ENCODE assay signal across 17 cellular contexts in the genomic region with DNA sequence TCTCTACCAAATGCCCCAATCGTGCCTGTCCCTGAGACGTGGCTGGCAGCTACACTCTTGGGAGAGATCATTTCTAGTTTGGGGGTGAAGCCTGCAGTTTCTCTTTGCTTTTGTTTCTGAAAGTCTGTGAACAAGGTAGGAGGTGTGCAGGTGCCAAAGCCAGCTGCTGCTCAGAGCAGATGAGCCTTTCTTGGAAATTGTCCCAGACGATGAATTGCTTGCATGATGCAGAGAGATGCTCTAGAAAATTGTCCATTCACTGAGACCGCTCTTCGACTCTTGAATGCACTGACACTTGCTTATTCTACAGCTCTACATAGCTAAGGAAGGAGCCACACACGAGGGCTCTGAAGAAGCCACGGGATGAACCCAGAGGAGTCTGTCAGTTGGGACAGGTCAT.
DNase-seq lines count a peak whose midpoint lies in the region; ATAC-seq and TF ChIP-seq lines count a peak whose summit lies in the region.
"Had no signal": no experiment of that assay in that cellular context is flagged by ENCODE, and none has a peak within 500 bp of the region (broad histone marks: within the 10 kb centered on the region; RNA-seq: fewer than 3 reads in every experiment).

No MANE protein-coding gene starts in this region.

- H3K27ac ChIP-seq in GM23338 (ENCODE audit: low read depth): no peak overlapping the region

- no peaks in the 10 kb centered on the region for H3K27me3 ChIP-seq in GM23338 (ENCODE audit: insufficient read depth)

- H3F3A ChIP-seq in GM23338 (replicated peaks; ENCODE audit: low read depth): no peaks in the 10 kb centered on the region

- no peaks in the 10 kb centered on the region; the same call in 1 of the 2 replicates for H3K9me2 ChIP-seq in GM23338 (ENCODE audit: insufficient read depth)

- TF ChIP-seq CTCF in GM23338 (conservative IDR thresholded peaks at IDR 0.05; ENCODE audit: low read depth in 2 of 2): no peak

- H3K79me2 ChIP-seq in GM23338 (replicated peaks; ENCODE audit: insufficient read depth): no peaks in the 10 kb centered on the region

- DNase-seq in GM23338 (ENCODE audit: low spot score) (no peak), NCI-H1105 treated with DMSO at 0.1 percent for 48 hours (lab: John Stamatoyannopoulos, UW) (peak; percentile 88), NCI-H2171 treated with DMSO at 0.1 percent for 48 hours (lab: John Stamatoyannopoulos, UW) (peak; percentile 79), medulla oblongata (ENCODE audit: extremely low spot score) (peak; percentile 9), DMS79 treated with DMSO at 0.1 percent for 48 hours (lab: John Stamatoyannopoulos, UW) (no peak), OCI-M2 (lab: John Stamatoyannopoulos, UW; ENCODE audit: unreplicated experiment) (no peak)
- DNase-seq: C1 segment of cervical spinal cord, H9, Kasumi-1, NCI-H1417 treated with DMSO at 0.1 percent for 48 hours, NCI-H2081 treated with DMSO at 0.1 percent for 48 hours, NCI-H510A treated with DMSO at 0.1 percent for 48 hours, NCI-H82, SHP77 treated with DMSO at 0.1 percent for 48 hours, T-helper 1 cell had no signal

- H3K4me1 ChIP-seq in GM23338 (ENCODE audit: insufficient read depth): no peaks in the 10 kb centered on the region; the same call in 1 of the 2 replicates

- H3K4me3 ChIP-seq in GM23338: no peak overlapping the region

- H3K4me3 Mint-ChIP-seq in GM23338: no peak overlapping the region
- H3K4me3 Mint-ChIP-seq: H9 had no signal

- H3K4me2 ChIP-seq in GM23338: no peak overlapping the region

- no peaks in the 10 kb centered on the region for H3K36me3 Mint-ChIP-seq in GM23338 (ENCODE audit: low read depth)

- peak overlapping the region; percentile 47; the same call in 1 of the 2 replicates for H2AFZ ChIP-seq in GM23338

- H3K27me3 Mint-ChIP-seq in GM23338 (ENCODE audit: insufficient read depth, low read depth, poor library complexity): peaks cover 1% of the 10 kb centered on the region

- no peaks in the 10 kb centered on the region for H3K9me3 Mint-ChIP-seq in GM23338
- H3K9me3 Mint-ChIP-seq: H9 had no signal

- no peak overlapping the region for H3K27ac Mint-ChIP-seq in GM23338
- H3K27ac Mint-ChIP-seq: H9 had no signal

- H4K20me1 ChIP-seq in GM23338 (replicated peaks; ENCODE audit: insufficient read depth): no peaks in the 10 kb centered on the region

- peaks cover 6% of the 10 kb centered on the region; the same call in 2 of the 3 replicates for H3K4me1 Mint-ChIP-seq in GM23338

- ATAC-seq in GM23338 (no peak), HG03342 (IDR thresholded peaks at IDR 0.05; ENCODE audit: unreplicated experiment) (no peak)
- ATAC-seq: SK-N-SH treated with all-trans-retinoic acid at 6 μM for 48 hours had no signal

- no peaks in the 10 kb centered on the region for H3K36me3 ChIP-seq in GM23338 (ENCODE audit: insufficient read depth)

TF ChIP-seq in GM23338, 12 proteins besides CTCF, POLR2A, EP300 and RAD21:
- TF ChIP-seq JUNB (IDR thresholded peaks at IDR 0.05; ENCODE audit: unreplicated experiment) (no peak), CREB1 (CRISPR knock-in tag; IDR thresholded peaks at IDR 0.05; ENCODE audit: low read depth) (no peak), ZNF331 (CRISPR knock-in tag; IDR thresholded peaks at IDR 0.05; ENCODE audit: low read depth) (no peak), STAT1 (IDR thresholded peaks at IDR 0.05; ENCODE audit: unreplicated experiment) (no peak), ZNF114 (CRISPR knock-in tag; IDR thresholded peaks at IDR 0.05) (no peak), NANOG (IDR thresholded peaks at IDR 0.05; ENCODE audit: borderline replicate concordance) (no peak)

Comparison
In these comparisons a context has a peak if more than half of its experiments do, and no peak if none do; other contexts are left out.
1. DNase-seq: peak in NCI-H1105 treated with DMSO at 0.1 percent for 48 hours (single experiment), NCI-H2171 treated with DMSO at 0.1 percent for 48 hours (single experiment) and medulla oblongata (single experiment); none in GM23338 (single experiment), DMS79 treated with DMSO at 0.1 percent for 48 hours (single experiment) and OCI-M2 (single experiment).